ENCODE assay signal across 1 cellular context in genomic region chr11:64878494-64879225, GRCh38.
A peak's percentile ranks its signal among the peaks of the same experiment; 100 is the strongest.
TF ChIP-seq lines count a peak whose summit lies in the region.

Gene EHD1, minus strand, starts transcription at chr11:64878621. Its CDS starts 157 bp downstream, at chr11:64878464.

TF ChIP-seq in WTC11, 78 proteins besides CTCF, POLR2A, EP300 and RAD21 (continued from another document):
- TF ChIP-seq, protein P1, sequence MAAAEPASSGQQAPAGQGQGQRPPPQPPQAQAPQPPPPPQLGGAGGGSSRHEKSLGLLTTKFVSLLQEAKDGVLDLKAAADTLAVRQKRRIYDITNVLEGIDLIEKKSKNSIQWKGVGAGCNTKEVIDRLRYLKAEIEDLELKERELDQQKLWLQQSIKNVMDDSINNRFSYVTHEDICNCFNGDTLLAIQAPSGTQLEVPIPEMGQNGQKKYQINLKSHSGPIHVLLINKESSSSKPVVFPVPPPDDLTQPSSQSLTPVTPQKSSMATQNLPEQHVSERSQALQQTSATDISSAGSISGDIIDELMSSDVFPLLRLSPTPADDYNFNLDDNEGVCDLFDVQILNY (CRISPR knock-in tag; IDR thresholded peaks at IDR 0.05), result peak; percentile 34; the same call in 1 of the 2 replicates
- 0 out of 2 replicates have a peak, but pooled peaks have one; percentile 17 for TF ChIP-seq MYBL2 (CRISPR knock-in tag; IDR thresholded peaks at IDR 0.05)
- 0 out of 2 replicates have a peak, but pooled peaks have one; percentile 4 for TF ChIP-seq SMAD3 (CRISPR knock-in tag; IDR thresholded peaks at IDR 0.05; ENCODE audit: borderline replicate concordance)
- peak; percentile 57; the same call in 1 of the 2 replicates for TF ChIP-seq ZMAT4 (CRISPR knock-in tag; IDR thresholded peaks at IDR 0.05)
- TF ChIP-seq ZNF232 (CRISPR knock-in tag; IDR thresholded peaks at IDR 0.05), result peak; percentile 82; the same call in 1 of the 2 replicates
- TF ChIP-seq ARID4B (CRISPR knock-in tag; IDR thresholded peaks at IDR 0.05; ENCODE audit: borderline replicate concordance), result peak; percentile 43; the same call in 1 of the 2 replicates
- TF ChIP-seq ZNF263 (CRISPR knock-in tag; IDR thresholded peaks at IDR 0.05; ENCODE audit: low read depth), result 0 out of 2 replicates have a peak, but pooled peaks have one; percentile 8
- TF ChIP-seq FOXK1 (CRISPR knock-in tag; IDR thresholded peaks at IDR 0.05), result 0 out of 2 replicates have a peak, but pooled peaks have one; percentile 11
- no peak for TF ChIP-seq NFATC4 (CRISPR knock-in tag; IDR thresholded peaks at IDR 0.05)
